ENCODE assay signal across 1 cellular context in genomic region chr1:197321821-197322220, GRCh38.
TF ChIP-seq lines count a peak whose summit lies in the region.

No MANE protein-coding gene starts in this region.

TF ChIP-seq in SK-N-SH, 30 proteins besides CTCF, POLR2A, EP300 and RAD21 (continued from another document):
- TF ChIP-seq, protein P1, sequence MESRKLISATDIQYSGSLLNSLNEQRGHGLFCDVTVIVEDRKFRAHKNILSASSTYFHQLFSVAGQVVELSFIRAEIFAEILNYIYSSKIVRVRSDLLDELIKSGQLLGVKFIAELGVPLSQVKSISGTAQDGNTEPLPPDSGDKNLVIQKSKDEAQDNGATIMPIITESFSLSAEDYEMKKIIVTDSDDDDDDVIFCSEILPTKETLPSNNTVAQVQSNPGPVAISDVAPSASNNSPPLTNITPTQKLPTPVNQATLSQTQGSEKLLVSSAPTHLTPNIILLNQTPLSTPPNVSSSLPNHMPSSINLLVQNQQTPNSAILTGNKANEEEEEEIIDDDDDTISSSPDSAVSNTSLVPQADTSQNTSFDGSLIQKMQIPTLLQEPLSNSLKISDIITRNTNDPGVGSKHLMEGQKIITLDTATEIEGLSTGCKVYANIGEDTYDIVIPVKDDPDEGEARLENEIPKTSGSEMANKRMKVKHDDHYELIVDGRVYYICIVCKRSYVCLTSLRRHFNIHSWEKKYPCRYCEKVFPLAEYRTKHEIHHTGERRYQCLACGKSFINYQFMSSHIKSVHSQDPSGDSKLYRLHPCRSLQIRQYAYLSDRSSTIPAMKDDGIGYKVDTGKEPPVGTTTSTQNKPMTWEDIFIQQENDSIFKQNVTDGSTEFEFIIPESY (IDR thresholded peaks at IDR 0.05; ENCODE audit: borderline replicate concordance, low read depth), result no peak
